In the genomic region with DNA sequence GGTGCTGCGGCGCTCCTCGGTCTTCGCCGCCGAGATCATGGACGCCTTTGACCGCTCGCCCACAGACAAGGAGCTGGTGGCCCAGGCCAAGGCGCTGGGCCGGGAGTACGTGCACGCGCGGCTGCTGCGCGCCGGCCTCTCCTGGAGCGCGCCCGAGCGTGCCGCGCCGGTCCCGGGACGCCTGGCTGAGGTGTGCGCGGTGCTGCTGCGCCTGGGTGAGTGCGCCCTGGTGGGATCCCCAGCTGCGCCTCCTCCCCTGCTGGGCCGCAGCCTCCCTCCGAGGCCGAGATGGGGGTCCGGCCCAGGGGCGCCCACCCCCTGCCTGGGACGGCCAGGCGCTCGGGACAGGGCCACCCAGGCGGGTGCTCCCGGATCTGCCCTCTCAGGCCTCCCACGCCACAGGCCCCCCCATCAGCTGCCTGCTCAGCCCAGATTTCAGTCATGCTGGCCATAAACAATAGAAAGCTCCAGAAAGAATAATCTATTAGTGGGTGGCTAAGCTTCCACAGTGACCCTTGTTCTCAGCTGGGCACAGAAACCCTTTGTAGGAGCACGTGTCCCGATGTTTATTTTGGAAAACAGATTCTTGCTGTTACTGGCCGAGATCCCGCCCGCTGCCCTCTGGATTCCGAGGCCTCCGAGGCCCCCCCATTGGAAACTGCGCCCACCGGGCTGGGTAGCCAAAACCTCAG, we compare ENCODE assay signal across 8 cellular contexts. TPM values are rescaled to one million over a fixed set of nuclear protein-coding genes. Genes with fewer than 3 reads are reported as not detected.
A peak's percentile ranks its signal among the peaks of the same experiment; 100 is the strongest.
DNase-seq lines count a peak whose midpoint lies in the region; ATAC-seq, FAIRE-seq and TF ChIP-seq lines count a peak whose summit lies in the region.

No MANE protein-coding gene starts in this region.

- H3K27me3 ChIP-seq in small intestine (ENCODE audit: control insufficient read depth in 2 of 2, insufficient read depth in 2 of 2, low read length in 2 of 2), result peaks cover 0 to 2% of the 10 kb centered on the region in 2 donors

- H3K36me3 ChIP-seq in small intestine (ENCODE audit: control insufficient read depth in 2 of 2, insufficient read depth in 2 of 2, low read length in 2 of 2), result no peaks in the 10 kb centered on the region

- WGBS in small intestine, 3 donors, result 3 to 7% (median 6%) methylated on average over 39 to 52 of the region's 52 CpGs

- peak overlapping the region; percentile 38 to 81 for H3K4me3 ChIP-seq in small intestine (ENCODE audit: low read depth in 1 of 2, low read length in 2 of 2)

- no peak for TF ChIP-seq CTCF in GM10248 (IDR thresholded peaks at IDR 0.05; ENCODE audit: control extremely low read depth, extremely low read depth, low read depth, missing control alignments)

- H3K4me1 ChIP-seq in small intestine (ENCODE audit: control insufficient read depth in 2 of 2, insufficient read depth in 1 of 2, low read depth in 1 of 2, low read length in 1 of 2), result peaks cover 2 to 3% of the 10 kb centered on the region in 2 donors

- CTCF ChIA-PET in GM10248 (lab: Yijun Ruan, JAX), result no interaction called here

- H3K27ac ChIP-seq in cingulate gyrus (ENCODE audit: low read depth, low read length) (peak overlapping the region; percentile 99), small intestine (ENCODE audit: low read depth in 1 of 2, low read length in 1 of 2) (no peak overlapping the region)

- POLR2A ChIA-PET in GM10248 (lab: Yijun Ruan, JAX), result no interaction called here

- DNase-seq in Daoy (ENCODE audit: low read depth) (peak; percentile 70), NCI-H460 (ENCODE audit: extremely low read depth, low read depth) (peak; percentile 28), kidney tubule cell (ENCODE audit: low spot score) (peak; percentile 72), small intestine (peak; percentile 46), GM10248 (ENCODE audit: extremely low spot score) (no peak), amniotic stem cell (lab: John Stamatoyannopoulos, UW) (no peak)

- no peak for ATAC-seq in GM21576 (IDR thresholded peaks at IDR 0.05; ENCODE audit: unreplicated experiment)

- no peak for FAIRE-seq in small intestine (lab: Jason Lieb, UNC)

- H3K9me3 ChIP-seq in small intestine (ENCODE audit: control insufficient read depth, low read depth), result no peaks in the 10 kb centered on the region

RNA-seq across cellular contexts. Expression of gene BOK, which starts 1.1 kb away (rescaled TPM):
- total RNA-seq in Daoy (2014; rRNA removed; shearing (Covaris generic)), result 3.3 and 4.6 TPM in 2 replicates
- 8.9 and 9.8 TPM in 2 replicates for total RNA-seq in NCI-H460 (2014; rRNA removed; shearing (Covaris generic))
- polyA plus RNA-seq in NCI-H460 (2014; cell fraction: nucleus; rRNA removed), result 20.2 and 26.7 TPM in 2 replicates
- polyA plus RNA-seq in small intestine, result 10 to 100 TPM in 2 of 3 donors, 1 to 10 TPM in 1; 4.5 to 15.5 (median 14.9) TPM

RNA-seq across cellular contexts. Expression of gene STK25, which starts 51.3 kb away (rescaled TPM):
- 118 and 127 TPM in 2 replicates for total RNA-seq in Daoy (2014; rRNA removed; shearing (Covaris generic))
- total RNA-seq in NCI-H460 (2014; rRNA removed; shearing (Covaris generic)), result 108 and 128 TPM in 2 replicates
- polyA plus RNA-seq in NCI-H460 (2014; cell fraction: nucleus; rRNA removed), result 796 and 920 TPM in 2 replicates
- polyA plus RNA-seq in small intestine, result 100 to 1,000 TPM; 125 to 190 (median 175) TPM

Comparison
In these comparisons a context has a peak if more than half of its experiments do, and no peak if none do; other contexts are left out.
1. DNase-seq: peak in Daoy (single experiment), NCI-H460 (single experiment), kidney tubule cell (single experiment) and small intestine (single experiment); none in GM10248 (single experiment) and amniotic stem cell (single experiment).